15 cellular contexts compared by ENCODE assay signal in genomic region chr1:172640146-172640545, GRCh38. TPM values are rescaled to one million over a fixed set of nuclear protein-coding genes. Genes with fewer than 3 reads are reported as not detected.
DNase-seq lines count a peak whose midpoint lies in the region; ATAC-seq, FAIRE-seq and TF ChIP-seq lines count a peak whose summit lies in the region.
"Had no signal": no experiment of that assay in that cellular context is flagged by ENCODE, and none has a peak within 500 bp of the region (broad histone marks: within the 10 kb centered on the region; RNA-seq: fewer than 3 reads in every experiment).

No MANE protein-coding gene starts in this region.

- H3K4me2 ChIP-seq in trophoblast cell (ENCODE audit: low read length) = no peak overlapping the region

- WGBS in trophoblast cell (ENCODE audit: extremely low coverage, insufficient coverage, insufficient read length) = no CpG with 5 or more reads among the region's 7 CpGs

- no peak for ATAC-seq in left colon

- H3K4me3 ChIP-seq in astrocyte of the spinal cord (ENCODE audit: low read depth, low read length) (no peak overlapping the region), trophoblast cell (ENCODE audit: low read depth, low read length) (no peak overlapping the region)
- H3K4me3 ChIP-seq: right atrium auricular region had no signal

- H2BK120ac ChIP-seq in trophoblast cell (ENCODE audit: insufficient read depth, low read length, poor library complexity) = peak overlapping the region; percentile 86

- H3K14ac ChIP-seq in trophoblast cell (ENCODE audit: low read length) = peak overlapping the region; percentile 92

- no peak overlapping the region for H3K23ac ChIP-seq in trophoblast cell (ENCODE audit: low read length)

- H3K4me3 Mint-ChIP-seq in activated T-cell treated with anti-CD3 and anti-CD28 coated beads, Interleukin-2, amount 50 U/mL, for 24 hours = peak overlapping the region; percentile 25
- H3K4me3 Mint-ChIP-seq: brain had no signal

- no peak overlapping the region for H3K9ac ChIP-seq in trophoblast cell (ENCODE audit: low read length)

- in situ Hi-C loops in astrocyte of the spinal cord (cut with HindIII; ENCODE audit: low sequenced_read_pairs) = no loop called here

- peak overlapping the region; percentile 25 for H3K27ac ChIP-seq in trophoblast cell (ENCODE audit: low read depth, low read length)
- H3K27ac ChIP-seq: right atrium auricular region had no signal

- H3K18ac ChIP-seq in trophoblast cell (ENCODE audit: low read length) = peak overlapping the region; percentile 76

- H3K79me2 ChIP-seq in trophoblast cell (ENCODE audit: control insufficient read depth, insufficient read depth, low read length, poor library complexity) = peaks cover 4% of the 10 kb centered on the region

- H3K27me3 Mint-ChIP-seq in activated T-cell treated with anti-CD3 and anti-CD28 coated beads, Interleukin-2, amount 50 U/mL, for 24 hours = no peaks in the 10 kb centered on the region

- peaks cover 85% of the 10 kb centered on the region for H3K4me1 Mint-ChIP-seq in activated T-cell treated with anti-CD3 and anti-CD28 coated beads, Interleukin-2, amount 50 U/mL, for 24 hours (ENCODE audit: low read depth)
- H3K4me1 Mint-ChIP-seq: brain had no signal

- no peak for DNase-seq in activated T-cell treated with anti-CD3 and anti-CD28 coated beads, Interleukin-2, amount 50 U/mL, for 24 hours
- DNase-seq in activated T-cell treated with anti-CD3 and anti-CD28 coated beads for 4 hours (no peak), RCC 7860 (ENCODE audit: low spot score) (peak; percentile 37), astrocyte of the spinal cord (ENCODE audit: low read depth, low spot score) (peak; percentile 43), trophoblast cell (peak; percentile 88 to 91), NCI-H2196 treated with DMSO at 0.1 percent for 48 hours (lab: John Stamatoyannopoulos, UW; ENCODE audit: unreplicated experiment) (no peak), Ammon's horn (ENCODE audit: low spot score) (no peak), left colon (no peak)
- DNase-seq: glutamatergic neuron; stimulated activated naive CD4-positive, alpha-beta T cell treated with Interleukin-2 at 50 U/mL for 16 hours had no signal

- H4K91ac ChIP-seq in trophoblast cell (ENCODE audit: low read depth, low read length) = peak overlapping the region; percentile 91

- H3K4me1 ChIP-seq in trophoblast cell (ENCODE audit: control insufficient read depth in 1 of 2, insufficient read depth in 2 of 2, low read length in 2 of 2) = peaks cover 29 to 30% of the 10 kb centered on the region in 2 experiments
- H3K4me1 ChIP-seq: right atrium auricular region had no signal

- H3K27ac Mint-ChIP-seq in activated T-cell treated with anti-CD3 and anti-CD28 coated beads, Interleukin-2, amount 50 U/mL, for 24 hours = peak overlapping the region; percentile 99
- H3K27ac Mint-ChIP-seq: brain had no signal

- peak overlapping the region; percentile 88 for H2AK5ac ChIP-seq in trophoblast cell (ENCODE audit: low read length)

- H3K36me3 Mint-ChIP-seq in activated T-cell treated with anti-CD3 and anti-CD28 coated beads, Interleukin-2, amount 50 U/mL, for 24 hours (ENCODE audit: low read depth) = peaks cover 8% of the 10 kb centered on the region
- H3K36me3 Mint-ChIP-seq: brain had no signal

- H3K27me3 ChIP-seq in trophoblast cell (ENCODE audit: insufficient read depth, low read length) = no peaks in the 10 kb centered on the region
- H3K27me3 ChIP-seq: right atrium auricular region had no signal

- no peaks in the 10 kb centered on the region for H3K9me3 ChIP-seq in trophoblast cell (ENCODE audit: insufficient read depth, low read depth, low read length)
- H3K9me3 ChIP-seq: right atrium auricular region had no signal

- peak overlapping the region; percentile 54 for H4K8ac ChIP-seq in trophoblast cell (ENCODE audit: low read depth, low read length)

- H3K79me1 ChIP-seq in trophoblast cell (ENCODE audit: low read length) = peaks cover 26% of the 10 kb centered on the region

- H2BK5ac ChIP-seq in trophoblast cell (ENCODE audit: low read depth, low read length, poor library complexity) = peak overlapping the region; percentile 54

- peak overlapping the region; percentile 61 for H3K4ac ChIP-seq in trophoblast cell (ENCODE audit: low read depth, low read length)

- no peaks in the 10 kb centered on the region for H3K36me3 ChIP-seq in trophoblast cell (ENCODE audit: control insufficient read depth in 1 of 2, insufficient read depth in 2 of 2, low read length in 2 of 2)
- H3K36me3 ChIP-seq: right atrium auricular region had no signal

- intact Hi-C loops in left colon (cut with DNase I, micrococcal nuclease) = no loop called here

- no peak for FAIRE-seq in RCC 7860 (lab: Jason Lieb, UNC)
- FAIRE-seq: TTC549 had no signal

- no peak for TF ChIP-seq CTCF in astrocyte of the spinal cord (IDR thresholded peaks at IDR 0.05; ENCODE audit: low read depth, low read length)

- H4K12ac ChIP-seq in trophoblast cell (ENCODE audit: low read depth, low read length) = no peak overlapping the region

- H2BK12ac ChIP-seq in trophoblast cell (ENCODE audit: low read length) = peak overlapping the region; percentile 100

- H3K9me3 Mint-ChIP-seq in activated T-cell treated with anti-CD3 and anti-CD28 coated beads, Interleukin-2, amount 50 U/mL, for 24 hours = peaks cover 18% of the 10 kb centered on the region

- no peak overlapping the region for H2AFZ ChIP-seq in trophoblast cell (ENCODE audit: insufficient read depth, low read length, poor library complexity)

RNA-seq across cellular contexts. Expression of gene FASLG, which starts 18.8 kb away (rescaled TPM):
- 0.31 and 0.37 TPM in 2 replicates for polyA plus RNA-seq in trophoblast cell (2013)
- total RNA-seq in left colon = under 1 TPM; 0.49 to 0.70 TPM
- total RNA-seq: Daoy, OCI-LY7, right atrium auricular region had no signal

Comparison
In these comparisons a context has a peak if more than half of its experiments do, and no peak if none do; other contexts are left out.
1. DNase-seq: peak in RCC 7860 (single experiment), astrocyte of the spinal cord (single experiment) and trophoblast cell (2 of 2); none in activated T-cell treated with anti-CD3 and anti-CD28 coated beads, Interleukin-2, amount 50 U/mL, for 24 hours (single experiment), activated T-cell treated with anti-CD3 and anti-CD28 coated beads for 4 hours (single experiment), NCI-H2196 treated with DMSO at 0.1 percent for 48 hours (single experiment), Ammon's horn (single experiment) and left colon (0 of 2).